In the genomic region with DNA sequence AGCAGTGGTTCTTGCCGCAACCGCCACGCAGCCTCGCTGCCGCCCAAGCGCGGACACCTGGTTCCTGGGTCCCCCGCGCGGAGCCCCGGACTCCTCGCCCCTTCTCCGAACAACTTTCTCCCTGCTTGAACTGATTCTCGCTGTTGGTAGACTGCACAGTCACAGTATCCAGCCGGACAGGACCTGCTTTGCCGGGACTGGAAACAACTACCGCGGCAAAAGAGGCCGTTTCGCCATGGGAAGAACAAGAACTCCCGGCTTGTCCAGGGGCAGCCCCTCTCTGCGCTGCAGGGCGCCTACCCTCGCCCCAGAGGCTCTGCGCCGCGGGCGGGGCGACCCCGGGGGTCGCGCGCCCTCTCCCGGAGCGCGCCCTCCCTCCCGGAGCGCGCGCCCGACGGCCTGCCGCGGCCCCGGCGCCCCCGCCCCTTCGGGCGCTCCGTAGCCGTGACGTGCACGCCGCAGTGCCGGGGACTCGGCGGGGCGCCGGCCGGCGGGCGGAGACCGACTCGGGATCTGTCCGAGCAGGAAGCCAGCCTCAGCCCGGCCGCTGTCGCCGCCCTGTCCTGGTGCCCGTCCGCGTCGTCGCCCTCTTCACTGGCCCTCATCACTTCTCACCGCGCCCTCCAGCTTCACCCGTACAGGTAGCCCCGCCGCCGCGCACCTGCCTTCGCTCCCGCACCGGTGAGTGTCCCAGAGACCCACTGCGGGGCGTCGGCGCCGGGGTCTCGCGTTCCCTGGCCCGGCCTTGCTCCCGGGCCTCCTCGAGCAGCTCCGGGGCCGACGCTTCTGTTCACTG, we compare ENCODE assay signal across 8 cellular contexts. TPM values are rescaled to one million over a fixed set of nuclear protein-coding genes. Genes with fewer than 3 reads are reported as not detected.
DNase-seq lines count a peak whose midpoint lies in the region; ATAC-seq and TF ChIP-seq lines count a peak whose summit lies in the region.

A gene (plus strand): TSS at position 497 of the 796 bp plus-strand sequence. CDS start 68,309 bp downstream, outside the sequence.

- peak within 1 kb of the TSS; percentile 97 for H3K4me3 ChIP-seq in epithelial cell of proximal tubule (ENCODE audit: low read depth, low read length)
- H3K4me3 ChIP-seq in mononuclear cell (ENCODE audit: low read length), result peak within 1 kb of the TSS; percentile 51

- H3K4me1 ChIP-seq in mononuclear cell (ENCODE audit: insufficient read depth, low read length), result peaks cover 15% of the 10 kb centered on the region

- peak; percentile 61 for DNase-seq in ACHN
- peak; percentile 47 for DNase-seq in NCI-H510A (lab: John Stamatoyannopoulos, UW)
- DNase-seq in activated T-cell treated with anti-CD3 and anti-CD28 coated beads for 4 hours, result peak; percentile 9
- no peak for DNase-seq in epithelial cell of proximal tubule (ENCODE audit: low read depth)
- peak; percentile 43 for DNase-seq in stimulated activated naive CD8-positive, alpha-beta T cell treated with anti-CD3 and anti-CD28 coated beads, Interleukin-15, Interleukin-2, amounts not matched to agents 100 U/mL and 50 U/mL, for 24 hours

- ATAC-seq in GM18520 (IDR thresholded peaks at IDR 0.05; ENCODE audit: unreplicated experiment), result peak; percentile 70
- peak; percentile 82 for ATAC-seq in HG03025 (IDR thresholded peaks at IDR 0.05; ENCODE audit: low FRiP score, unreplicated experiment)
- peak; percentile 75 for ATAC-seq in stimulated activated naive CD8-positive, alpha-beta T cell treated with anti-CD3 and anti-CD28 coated beads, Interleukin-15, Interleukin-2, amounts not matched to agents 100 U/mL and 50 U/mL, for 24 hours

- no peak for TF ChIP-seq CTCF in epithelial cell of proximal tubule (conservative IDR thresholded peaks at IDR 0.05; ENCODE audit: low read depth, low read length)

- no peaks in the 10 kb centered on the region for H3K9me3 ChIP-seq in mononuclear cell (ENCODE audit: low read depth, low read length)

- in situ Hi-C loops in ACHN (cut with HindIII; ENCODE audit: low pct_ligation_motif_present, low pct_unique_long_range_greater_than_20kb, low sequenced_read_pairs), result no loop called here

- H3K27me3 ChIP-seq in mononuclear cell (ENCODE audit: insufficient read depth, low read length), result peaks cover 94% of the 10 kb centered on the region

RNA-seq across cellular contexts. Expression of the gene that starts here (rescaled TPM):
- total RNA-seq in epithelial cell of proximal tubule (23.4 and 50.7 TPM in 2 replicates), mononuclear cell (2.4 TPM)
